ENCODE assay signal across 10 cellular contexts in the genomic region with DNA sequence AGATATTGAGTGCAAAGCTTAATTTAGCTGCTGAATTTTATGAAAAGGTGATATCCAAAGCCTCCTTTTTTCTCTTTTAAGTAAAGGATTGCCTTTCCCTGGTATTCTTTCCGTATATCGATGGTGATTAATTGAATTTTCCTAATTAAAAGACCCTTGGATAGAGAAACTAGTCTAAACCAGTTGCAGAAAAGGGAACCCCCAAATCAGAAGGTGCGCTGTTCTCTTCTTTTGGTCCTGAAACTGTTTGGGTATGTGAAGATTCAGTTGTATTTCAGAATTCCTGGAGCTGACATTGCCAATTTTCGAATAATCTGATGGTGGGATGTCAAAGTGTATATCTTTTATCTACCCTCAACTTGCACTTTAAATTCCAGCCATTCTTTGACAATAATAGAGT. TPM values are rescaled to one million over a fixed set of nuclear protein-coding genes. Genes with fewer than 3 reads are reported as not detected.
DNase-seq lines count a peak whose midpoint lies in the region; ATAC-seq, FAIRE-seq and TF ChIP-seq lines count a peak whose summit lies in the region.
"Had no signal": no experiment of that assay in that cellular context is flagged by ENCODE, and none has a peak within 500 bp of the region (broad histone marks: within the 10 kb centered on the region; RNA-seq: fewer than 3 reads in every experiment).

No MANE protein-coding gene starts in this region.

- peak overlapping the region; percentile 95 for H3K4me3 ChIP-seq in GM12878
- peak overlapping the region; percentile 80 to 81 for H3K4me3 ChIP-seq in aorta (ENCODE audit: low read length in 2 of 2)

- no peaks in the 10 kb centered on the region for H3K36me3 Mint-ChIP-seq in stimulated activated naive CD8-positive, alpha-beta T cell treated with anti-CD3 and anti-CD28 coated beads, Interleukin-15, Interleukin-2, amounts not matched to agents 100 ng/mL and 50 ng/mL, for 24 hours (ENCODE audit: low read depth)
- H3K36me3 Mint-ChIP-seq in memory B cell: no peaks in the 10 kb centered on the region

- peaks cover 71% of the 10 kb centered on the region for H3K79me2 ChIP-seq in GM12878 (ENCODE audit: control insufficient read depth, insufficient read depth, low read length)

- POLR2A ChIA-PET in GM12878 (lab: Charles Lee): no interaction called here

- peak overlapping the region; percentile 94 for H3K9ac ChIP-seq in GM12878 (ENCODE audit: control insufficient read depth, insufficient read depth, low read length)

- WGBS in GM12878 (ENCODE audit: insufficient coverage, insufficient replicate concordance, low lambda C conversion rate, missing lambda C conversion rate): 83% methylated on average over 4 of the region's 4 CpGs
- WGBS in aorta, 2 donors: 32 to 34% methylated on average over 4 of the region's 4 CpGs

- RAD21 ChIA-PET in GM12878 (lab: Charles Lee; ENCODE audit: unreplicated experiment): interaction anchor here (1.0 to 2.3 kb wide), 6 partner anchors 9 to 140 kb away, joined by 3 to 16 read pairs (median 4); no protein-coding TSS in a partner anchor

- H3K4me1 ChIP-seq in GM12878 (ENCODE audit: control insufficient read depth, insufficient read depth, low read length) (peaks cover 8% of the 10 kb centered on the region), aorta (ENCODE audit: control insufficient read depth in 1 of 2, insufficient read depth in 2 of 2, low read length in 2 of 2) (no peaks in the 10 kb centered on the region)

- intact Hi-C loops in GM12878 (cut with micrococcal nuclease; ENCODE audit: unreplicated experiment) (loop anchor here (5.0 kb wide), 2 partner anchors 92 to 142 kb away; no protein-coding TSS in a partner anchor), aorta (cut with DNase I) (loop anchor here in 1 of 2 donors (5.0 kb wide), 1 partner anchor 732 kb away; the partner anchor contains the start of gene PALS1)

- TF ChIP-seq RAD21 in GM12878 (IDR thresholded peaks at IDR 0.05; ENCODE audit: insufficient read depth, low read depth, low read length): no peak

- no peak for DNase-seq in stimulated activated naive CD8-positive, alpha-beta T cell treated with anti-CD3 and anti-CD28 coated beads, Interleukin-15, Interleukin-2, amounts not matched to agents 100 U/mL and 50 U/mL, for 24 hours
- DNase-seq in GM12878 (ENCODE audit: low read depth, low spot score): no peak
- DNase-seq in memory B cell (ENCODE audit: low spot score in 2 of 2): no peak
- no peak for DNase-seq in aorta
- DNase-seq in stimulated activated CD8-positive, alpha-beta memory T cell treated with anti-CD3 and anti-CD28 coated beads, Interleukin-4, amount 100 ng/mL, for 48 hours: no peak
- DNase-seq in glomerular visceral epithelial cell (ENCODE audit: extremely low spot score): no peak

- H4K20me1 ChIP-seq in GM12878 (ENCODE audit: control insufficient read depth, insufficient read depth): no peaks in the 10 kb centered on the region; the same call in 1 of the 2 replicates

- BruUV-seq in GM12878 (replicated peaks; lab: Mats Ljungman, UMichigan): TSS peak; percentile 47

- H2AFZ ChIP-seq in GM12878 (ENCODE audit: control insufficient read depth, low read depth, low read length): no peak overlapping the region

- peaks cover 27% of the 10 kb centered on the region for H3K27me3 Mint-ChIP-seq in stimulated activated naive CD8-positive, alpha-beta T cell treated with anti-CD3 and anti-CD28 coated beads, Interleukin-15, Interleukin-2, amounts not matched to agents 100 ng/mL and 50 ng/mL, for 24 hours
- no peaks in the 10 kb centered on the region for H3K27me3 Mint-ChIP-seq in memory B cell

- H3K36me3 ChIP-seq in GM12878 (ENCODE audit: control insufficient read depth in 2 of 2, insufficient read depth in 2 of 2, low read length in 1 of 2): no peaks in the 10 kb centered on the region
- H3K36me3 ChIP-seq in aorta (ENCODE audit: control insufficient read depth in 1 of 2, insufficient read depth in 2 of 2, low read length in 1 of 2): no peaks in the 10 kb centered on the region

- ATAC-seq in stimulated activated naive CD8-positive, alpha-beta T cell treated with anti-CD3 and anti-CD28 coated beads, Interleukin-15, Interleukin-2, amounts not matched to agents 100 U/mL and 50 U/mL, for 24 hours: no peak
- ATAC-seq in GM12878 (no peak), memory B cell (ENCODE audit: low read depth) (no peak), aorta (ENCODE audit: low FRiP score) (no peak), HG03521 (IDR thresholded peaks at IDR 0.05; ENCODE audit: unreplicated experiment) (no peak)

- H3K27ac Mint-ChIP-seq in stimulated activated naive CD8-positive, alpha-beta T cell treated with anti-CD3 and anti-CD28 coated beads, Interleukin-15, Interleukin-2, amounts not matched to agents 100 ng/mL and 50 ng/mL, for 24 hours: no peak overlapping the region
- no peak overlapping the region for H3K27ac Mint-ChIP-seq in memory B cell

- CTCF ChIA-PET in GM12878 (lab: Yijun Ruan, JAX): interaction anchor here (1.0 to 1.7 kb wide), 4 partner anchors 9 to 140 kb away, joined by 3 to 7 read pairs (median 4); no protein-coding TSS in a partner anchor

- no peak for TF ChIP-seq POLR2A in GM12878 (IDR thresholded peaks at IDR 0.05; ENCODE audit: low read depth, low read length)

- FAIRE-seq in GM12878 (lab: Jason Lieb, UNC): no peak
- FAIRE-seq: G401.6 had no signal

- peak overlapping the region; percentile 86 for H3K4me2 ChIP-seq in GM12878 (ENCODE audit: control insufficient read depth, insufficient read depth)

- peaks cover 41% of the 10 kb centered on the region for H3K4me1 Mint-ChIP-seq in stimulated activated naive CD8-positive, alpha-beta T cell treated with anti-CD3 and anti-CD28 coated beads, Interleukin-15, Interleukin-2, amounts not matched to agents 100 ng/mL and 50 ng/mL, for 24 hours (ENCODE audit: low read depth)
- peaks cover 11% of the 10 kb centered on the region for H3K4me1 Mint-ChIP-seq in memory B cell

- H3K27ac ChIP-seq in GM12878 (ENCODE audit: control insufficient read depth, insufficient read depth) (peak overlapping the region; percentile 87; the same call in 1 of the 2 replicates), aorta (ENCODE audit: low read depth in 1 of 2, low read length in 2 of 2) (no peak overlapping the region)

- H3K9me3 ChIP-seq in GM12878 (replicated peaks; ENCODE audit: control insufficient read depth, insufficient read depth, low read length): no peaks in the 10 kb centered on the region
- no peaks in the 10 kb centered on the region for H3K9me3 ChIP-seq in aorta (ENCODE audit: control insufficient read depth, low read length)

- no peaks in the 10 kb centered on the region for H3K27me3 ChIP-seq in GM12878 (replicated peaks in 1 of 2; ENCODE audit: control insufficient read depth in 2 of 2, insufficient read depth in 2 of 2, low read length in 1 of 2)
- no peaks in the 10 kb centered on the region for H3K27me3 ChIP-seq in aorta (ENCODE audit: control insufficient read depth in 1 of 2, insufficient read depth in 2 of 2, low read length in 1 of 2)

- SMC1A ChIA-PET in GM12878 (lab: Charles Lee; ENCODE audit: uncharacterized antibody, unreplicated experiment): interaction anchor here (0.6 to 2.7 kb wide), 8 partner anchors 12 to 775 kb away, joined by 3 to 13 read pairs (median 3); no protein-coding TSS in a partner anchor

- TF ChIP-seq CTCF in GM12878 (IDR thresholded peaks at IDR 0.05 in 2 of 3, conservative IDR thresholded peaks at IDR 0.05 in 1 of 3; ENCODE audit: control insufficient read depth in 2 of 3, extremely low read depth in 1 of 3, insufficient read depth in 1 of 3, low read depth in 3 of 3, low read length in 3 of 3): no peak

- in situ Hi-C loops in GM12878 (cut with MboI): loop anchor here (10.0 kb wide), 1 partner anchor 845 kb away; the partner anchor contains the start of gene ATP6V1D

- TF ChIP-seq EP300 in GM12878 (IDR thresholded peaks at IDR 0.05; ENCODE audit: borderline replicate concordance in 1 of 2, control insufficient read depth in 1 of 2, low read depth in 2 of 2, low read length in 2 of 2): no peak

- H3K4me3 Mint-ChIP-seq in stimulated activated naive CD8-positive, alpha-beta T cell treated with anti-CD3 and anti-CD28 coated beads, Interleukin-15, Interleukin-2, amounts not matched to agents 100 ng/mL and 50 ng/mL, for 24 hours: peak overlapping the region; percentile 85
- H3K4me3 Mint-ChIP-seq in memory B cell: peak overlapping the region; percentile 38

- no peaks in the 10 kb centered on the region for H3K9me3 Mint-ChIP-seq in stimulated activated naive CD8-positive, alpha-beta T cell treated with anti-CD3 and anti-CD28 coated beads, Interleukin-15, Interleukin-2, amounts not matched to agents 100 ng/mL and 50 ng/mL, for 24 hours
- H3K9me3 Mint-ChIP-seq in memory B cell: no peaks in the 10 kb centered on the region

RNA-seq across cellular contexts. Expression of gene GPHN, which starts 1.9 kb away (rescaled TPM):
- 105 and 106 TPM in 2 replicates for total RNA-seq in GM12878 (2013; cell fraction: nucleolus; rRNA removed)
- total RNA-seq in GM12878 (2014; rRNA removed) (23.2 and 24.5 TPM in 2 replicates), GM12878 (2014; rRNA removed; fragmentation: Illumina TruSeq; extraction: Trizol) (30.3 and 32.6 TPM in 2 replicates), GM12878 (2021) (44.7 and 46.0 TPM in 2 replicates), aorta (10 to 100 TPM; 16.1 to 22.2 TPM)
- 19.0 TPM for polyA plus RNA-seq in GM12878 (2011; ENCODE audit: low read depth)
- polyA plus RNA-seq in GM12878 (2011; rRNA removed) (48.8 and 55.9 TPM in 2 replicates), GM12878 (2014; fragmentation: Illumina TruSeq; extraction: Trizol) (37.4 and 38.2 TPM in 2 replicates), GM12878 (2014; fragmentation: Nextera tagmentation; extraction: Ambion mirVana) (10 to 100 TPM; 32.3 to 33.1 TPM), GM12878 (2014; rRNA removed) (22.3 and 35.6 TPM in 2 replicates), GM12878 (2016; fragmentation: Nextera tagmentation; extraction: Ambion mirVana) (10 to 100 TPM; 33.1 to 43.7 TPM), aorta (10 to 100 TPM in 1 of 2 donors, 1 to 10 TPM in 1; 6.3 to 12.7 TPM)
- polyA plus RNA-seq in GM12878 (2011; cell fraction: cytosol; rRNA removed): 36.1 and 39.8 TPM in 2 replicates
- polyA plus RNA-seq in GM12878 (2011; cell fraction: nucleus; rRNA removed): 41.9 and 45.2 TPM in 2 replicates
- 31.9 and 39.3 TPM in 2 replicates for polyA plus RNA-seq in GM12878 (2012)
- polyA minus RNA-seq in GM12878 (2011; rRNA and poly(A)+ RNA removed): 132 and 154 TPM in 2 replicates
- polyA minus RNA-seq in GM12878 (2011; cell fraction: cytosol; rRNA and poly(A)+ RNA removed): 39.4 and 40.0 TPM in 2 replicates
- polyA minus RNA-seq in GM12878 (2011; cell fraction: nucleus; rRNA and poly(A)+ RNA removed): 216 and 390 TPM in 2 replicates

RNA-seq across cellular contexts. Expression of gene CCDC196, which starts 23.7 kb away (rescaled TPM):
- not detected in 2 replicates for total RNA-seq in GM12878 (2013; cell fraction: nucleolus; rRNA removed)
- not detected in 2 replicates for total RNA-seq in GM12878 (2014; rRNA removed)
- total RNA-seq in GM12878 (2014; rRNA removed; fragmentation: Illumina TruSeq; extraction: Trizol): not detected in 2 replicates
- total RNA-seq in GM12878 (2021): not detected in 2 replicates
- polyA plus RNA-seq in GM12878 (2011; ENCODE audit: low read depth): not detected
- polyA plus RNA-seq in GM12878 (2011; rRNA removed): not detected in 2 replicates
- polyA plus RNA-seq in GM12878 (2011; cell fraction: cytosol; rRNA removed): not detected in 2 replicates
- polyA plus RNA-seq in GM12878 (2011; cell fraction: nucleus; rRNA removed): not detected in 2 replicates
- polyA plus RNA-seq in GM12878 (2012): not detected in 2 replicates
- polyA plus RNA-seq in GM12878 (2014; fragmentation: Illumina TruSeq; extraction: Trizol): not detected in 2 replicates
- under 1 TPM in 1 of 2 experiments, not detected in 1; 0.03 TPM for polyA plus RNA-seq in GM12878 (2014; fragmentation: Nextera tagmentation; extraction: Ambion mirVana)
- not detected in 2 replicates for polyA plus RNA-seq in GM12878 (2014; rRNA removed)
- polyA plus RNA-seq in GM12878 (2016; fragmentation: Nextera tagmentation; extraction: Ambion mirVana): under 1 TPM; 0.28 to 0.52 TPM
- polyA minus RNA-seq in GM12878 (2011; rRNA and poly(A)+ RNA removed): not detected in 2 replicates
- polyA minus RNA-seq in GM12878 (2011; cell fraction: cytosol; rRNA and poly(A)+ RNA removed): not detected in 2 replicates
- not detected in 2 replicates for polyA minus RNA-seq in GM12878 (2011; cell fraction: nucleus; rRNA and poly(A)+ RNA removed)
- total RNA-seq in aorta: not detected
- polyA plus RNA-seq in aorta: not detected
- total RNA-seq: lung had no signal
- polyA plus RNA-seq: lung had no signal
